ENCODE assay signal across 1 cellular context in genomic region chr6:1402369-1402768, GRCh38.
TF ChIP-seq lines count a peak whose summit lies in the region.

No MANE protein-coding gene starts in this region.

TF ChIP-seq in HepG2, 621 proteins besides CTCF, POLR2A, EP300 and RAD21 (continued from another document):
- TF ChIP-seq TFDP2 (CRISPR knock-in tag; IDR thresholded peaks at IDR 0.05) (no peak), ZXDC (CRISPR knock-in tag; IDR thresholded peaks at IDR 0.05) (no peak), ZNF550 (CRISPR knock-in tag; IDR thresholded peaks at IDR 0.05; ENCODE audit: borderline replicate concordance) (no peak)
